In genomic region chr2:240557101-240557751, GRCh38 we compare ENCODE assay signal across 1 cellular context.
TF ChIP-seq lines count a peak whose summit lies in the region.

No MANE protein-coding gene starts in this region.

TF ChIP-seq in GM12878, 131 proteins besides CTCF, POLR2A, EP300 and RAD21:
- no peak for TF ChIP-seq ZNF24 (IDR thresholded peaks at IDR 0.05)
- no peak for TF ChIP-seq SP1 (IDR thresholded peaks at IDR 0.05; ENCODE audit: low read depth, low read length)
- TF ChIP-seq CBFB (IDR thresholded peaks at IDR 0.05; ENCODE audit: low read depth): no peak
- TF ChIP-seq TAF1 (IDR thresholded peaks at IDR 0.05; ENCODE audit: borderline replicate concordance, low read depth, low read length): no peak
- no peak for TF ChIP-seq SMAD5 (IDR thresholded peaks at IDR 0.05; ENCODE audit: low read depth)
- no peak for TF ChIP-seq CHD1 (IDR thresholded peaks at IDR 0.05; ENCODE audit: low read depth, low read length)
- TF ChIP-seq BCL3 (IDR thresholded peaks at IDR 0.05; ENCODE audit: borderline replicate concordance, insufficient read depth, low read depth, low read length, poor library complexity, severe bottlenecking): no peak
- TF ChIP-seq BHLHE40 (IDR thresholded peaks at IDR 0.05; ENCODE audit: borderline replicate concordance in 1 of 2, low read depth in 2 of 2, low read length in 1 of 2): no peak
- no peak for TF ChIP-seq TARDBP (IDR thresholded peaks at IDR 0.05; ENCODE audit: borderline replicate concordance)
- no peak for TF ChIP-seq CHD2 (IDR thresholded peaks at IDR 0.05; ENCODE audit: borderline replicate concordance, low read depth, low read length)
- no peak for TF ChIP-seq MYC (IDR thresholded peaks at IDR 0.05; ENCODE audit: insufficient read depth, insufficient read length, insufficient replicate concordance, low read length, severe bottlenecking)
- no peak for TF ChIP-seq HCFC1 (IDR thresholded peaks at IDR 0.05; ENCODE audit: low read length)
- TF ChIP-seq EGR1 (IDR thresholded peaks at IDR 0.05; ENCODE audit: borderline replicate concordance in 1 of 2, low read depth in 2 of 2, low read length in 2 of 2): no peak
- TF ChIP-seq NR2F1 (conservative IDR thresholded peaks at IDR 0.05): no peak
- no peak for TF ChIP-seq TCF7 (IDR thresholded peaks at IDR 0.05; ENCODE audit: borderline replicate concordance)
